In the genomic region with DNA sequence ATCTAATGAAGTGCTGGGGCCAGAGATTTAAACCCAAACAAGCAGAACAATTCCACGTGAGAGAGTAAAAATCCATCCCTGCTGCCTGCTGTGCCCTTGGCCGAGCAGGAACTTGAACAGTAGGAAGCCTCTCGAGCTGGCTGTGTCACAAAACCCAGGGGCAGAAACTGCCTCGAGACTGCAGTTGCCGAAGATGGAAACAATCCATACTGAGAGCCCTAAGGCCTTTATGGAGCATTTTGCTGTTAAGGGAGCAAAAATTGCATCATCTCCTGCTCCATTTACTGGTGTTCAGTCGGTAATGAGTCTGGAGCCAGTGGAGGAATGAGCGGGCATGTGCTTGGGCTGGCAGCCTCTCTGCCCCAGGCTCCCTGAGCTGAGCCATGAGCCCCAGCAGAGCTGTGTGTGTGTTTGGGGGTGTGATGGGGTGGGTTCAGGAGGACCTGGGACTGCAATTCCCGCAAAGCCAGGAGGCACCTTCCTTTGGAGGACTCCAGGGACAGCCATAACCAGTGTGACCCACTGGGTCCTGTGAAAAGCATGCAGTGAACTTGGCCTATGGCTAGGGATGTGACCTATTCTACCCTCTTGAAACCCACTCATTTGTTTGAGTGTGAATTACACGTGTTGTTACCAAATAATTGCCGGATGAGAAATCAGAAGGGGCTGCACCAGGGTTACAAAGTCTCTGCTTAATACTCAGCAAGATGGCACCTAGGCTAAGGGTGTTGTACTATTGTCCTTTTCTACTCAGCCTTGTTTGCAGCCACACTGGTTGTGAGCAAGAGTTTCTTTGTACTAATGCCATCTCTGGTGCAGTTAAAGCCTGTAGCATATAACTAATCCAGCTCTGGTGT, we compare ENCODE assay signal across 1 cellular context.
TF ChIP-seq lines count a peak whose summit lies in the region.

No MANE protein-coding gene starts in this region.

TF ChIP-seq in HEK293, 187 proteins besides CTCF, POLR2A, EP300 and RAD21 (continued from another document):
- TF ChIP-seq, protein P1, sequence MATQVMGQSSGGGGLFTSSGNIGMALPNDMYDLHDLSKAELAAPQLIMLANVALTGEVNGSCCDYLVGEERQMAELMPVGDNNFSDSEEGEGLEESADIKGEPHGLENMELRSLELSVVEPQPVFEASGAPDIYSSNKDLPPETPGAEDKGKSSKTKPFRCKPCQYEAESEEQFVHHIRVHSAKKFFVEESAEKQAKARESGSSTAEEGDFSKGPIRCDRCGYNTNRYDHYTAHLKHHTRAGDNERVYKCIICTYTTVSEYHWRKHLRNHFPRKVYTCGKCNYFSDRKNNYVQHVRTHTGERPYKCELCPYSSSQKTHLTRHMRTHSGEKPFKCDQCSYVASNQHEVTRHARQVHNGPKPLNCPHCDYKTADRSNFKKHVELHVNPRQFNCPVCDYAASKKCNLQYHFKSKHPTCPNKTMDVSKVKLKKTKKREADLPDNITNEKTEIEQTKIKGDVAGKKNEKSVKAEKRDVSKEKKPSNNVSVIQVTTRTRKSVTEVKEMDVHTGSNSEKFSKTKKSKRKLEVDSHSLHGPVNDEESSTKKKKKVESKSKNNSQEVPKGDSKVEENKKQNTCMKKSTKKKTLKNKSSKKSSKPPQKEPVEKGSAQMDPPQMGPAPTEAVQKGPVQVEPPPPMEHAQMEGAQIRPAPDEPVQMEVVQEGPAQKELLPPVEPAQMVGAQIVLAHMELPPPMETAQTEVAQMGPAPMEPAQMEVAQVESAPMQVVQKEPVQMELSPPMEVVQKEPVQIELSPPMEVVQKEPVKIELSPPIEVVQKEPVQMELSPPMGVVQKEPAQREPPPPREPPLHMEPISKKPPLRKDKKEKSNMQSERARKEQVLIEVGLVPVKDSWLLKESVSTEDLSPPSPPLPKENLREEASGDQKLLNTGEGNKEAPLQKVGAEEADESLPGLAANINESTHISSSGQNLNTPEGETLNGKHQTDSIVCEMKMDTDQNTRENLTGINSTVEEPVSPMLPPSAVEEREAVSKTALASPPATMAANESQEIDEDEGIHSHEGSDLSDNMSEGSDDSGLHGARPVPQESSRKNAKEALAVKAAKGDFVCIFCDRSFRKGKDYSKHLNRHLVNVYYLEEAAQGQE (tag by site-specific recombination; IDR thresholded peaks at IDR 0.05), result no peak
- no peak for TF ChIP-seq ZNF830 (tag by site-specific recombination; IDR thresholded peaks at IDR 0.05; ENCODE audit: low read depth)
- TF ChIP-seq ZBTB20 (tag by site-specific recombination; IDR thresholded peaks at IDR 0.05), result no peak
- TF ChIP-seq ZNF24 (tag by site-specific recombination; IDR thresholded peaks at IDR 0.05), result 0 out of 2 replicates have a peak, but pooled peaks have one; percentile 44
- no peak for TF ChIP-seq ZNF157 (tag by site-specific recombination; IDR thresholded peaks at IDR 0.05)
- TF ChIP-seq, protein P2, sequence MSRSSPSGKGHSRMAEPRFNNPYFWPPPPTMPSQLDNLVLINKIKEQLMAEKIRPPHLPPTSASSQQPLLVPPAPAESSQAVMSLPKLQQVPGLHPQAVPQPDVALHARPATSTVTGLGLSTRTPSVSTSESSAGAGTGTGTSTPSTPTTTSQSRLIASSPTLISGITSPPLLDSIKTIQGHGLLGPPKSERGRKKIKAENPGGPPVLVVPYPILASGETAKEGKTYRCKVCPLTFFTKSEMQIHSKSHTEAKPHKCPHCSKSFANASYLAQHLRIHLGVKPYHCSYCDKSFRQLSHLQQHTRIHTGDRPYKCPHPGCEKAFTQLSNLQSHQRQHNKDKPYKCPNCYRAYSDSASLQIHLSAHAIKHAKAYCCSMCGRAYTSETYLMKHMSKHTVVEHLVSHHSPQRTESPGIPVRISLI (tag by site-specific recombination; IDR thresholded peaks at IDR 0.05), result no peak
- TF ChIP-seq ZIC2 (tag by site-specific recombination; IDR thresholded peaks at IDR 0.05), result peak; percentile 93
- TF ChIP-seq, protein P3, sequence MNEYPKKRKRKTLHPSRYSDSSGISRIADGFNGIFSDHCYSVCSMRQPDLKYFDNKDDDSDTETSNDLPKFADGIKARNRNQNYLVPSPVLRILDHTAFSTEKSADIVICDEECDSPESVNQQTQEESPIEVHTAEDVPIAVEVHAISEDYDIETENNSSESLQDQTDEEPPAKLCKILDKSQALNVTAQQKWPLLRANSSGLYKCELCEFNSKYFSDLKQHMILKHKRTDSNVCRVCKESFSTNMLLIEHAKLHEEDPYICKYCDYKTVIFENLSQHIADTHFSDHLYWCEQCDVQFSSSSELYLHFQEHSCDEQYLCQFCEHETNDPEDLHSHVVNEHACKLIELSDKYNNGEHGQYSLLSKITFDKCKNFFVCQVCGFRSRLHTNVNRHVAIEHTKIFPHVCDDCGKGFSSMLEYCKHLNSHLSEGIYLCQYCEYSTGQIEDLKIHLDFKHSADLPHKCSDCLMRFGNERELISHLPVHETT (tag by site-specific recombination; IDR thresholded peaks at IDR 0.05), result no peak
- no peak for TF ChIP-seq ZNF341 (tag by site-specific recombination; IDR thresholded peaks at IDR 0.05; ENCODE audit: low read depth)
- TF ChIP-seq, protein P4, sequence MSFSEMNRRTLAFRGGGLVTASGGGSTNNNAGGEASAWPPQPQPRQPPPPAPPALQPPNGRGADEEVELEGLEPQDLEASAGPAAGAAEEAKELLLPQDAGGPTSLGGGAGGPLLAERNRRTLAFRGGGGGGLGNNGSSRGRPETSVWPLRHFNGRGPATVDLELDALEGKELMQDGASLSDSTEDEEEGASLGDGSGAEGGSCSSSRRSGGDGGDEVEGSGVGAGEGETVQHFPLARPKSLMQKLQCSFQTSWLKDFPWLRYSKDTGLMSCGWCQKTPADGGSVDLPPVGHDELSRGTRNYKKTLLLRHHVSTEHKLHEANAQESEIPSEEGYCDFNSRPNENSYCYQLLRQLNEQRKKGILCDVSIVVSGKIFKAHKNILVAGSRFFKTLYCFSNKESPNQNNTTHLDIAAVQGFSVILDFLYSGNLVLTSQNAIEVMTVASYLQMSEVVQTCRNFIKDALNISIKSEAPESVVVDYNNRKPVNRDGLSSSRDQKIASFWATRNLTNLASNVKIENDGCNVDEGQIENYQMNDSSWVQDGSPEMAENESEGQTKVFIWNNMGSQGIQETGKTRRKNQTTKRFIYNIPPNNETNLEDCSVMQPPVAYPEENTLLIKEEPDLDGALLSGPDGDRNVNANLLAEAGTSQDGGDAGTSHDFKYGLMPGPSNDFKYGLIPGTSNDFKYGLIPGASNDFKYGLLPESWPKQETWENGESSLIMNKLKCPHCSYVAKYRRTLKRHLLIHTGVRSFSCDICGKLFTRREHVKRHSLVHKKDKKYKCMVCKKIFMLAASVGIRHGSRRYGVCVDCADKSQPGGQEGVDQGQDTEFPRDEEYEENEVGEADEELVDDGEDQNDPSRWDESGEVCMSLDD (tag by site-specific recombination; IDR thresholded peaks at IDR 0.05), result no peak
- TF ChIP-seq, protein P5, sequence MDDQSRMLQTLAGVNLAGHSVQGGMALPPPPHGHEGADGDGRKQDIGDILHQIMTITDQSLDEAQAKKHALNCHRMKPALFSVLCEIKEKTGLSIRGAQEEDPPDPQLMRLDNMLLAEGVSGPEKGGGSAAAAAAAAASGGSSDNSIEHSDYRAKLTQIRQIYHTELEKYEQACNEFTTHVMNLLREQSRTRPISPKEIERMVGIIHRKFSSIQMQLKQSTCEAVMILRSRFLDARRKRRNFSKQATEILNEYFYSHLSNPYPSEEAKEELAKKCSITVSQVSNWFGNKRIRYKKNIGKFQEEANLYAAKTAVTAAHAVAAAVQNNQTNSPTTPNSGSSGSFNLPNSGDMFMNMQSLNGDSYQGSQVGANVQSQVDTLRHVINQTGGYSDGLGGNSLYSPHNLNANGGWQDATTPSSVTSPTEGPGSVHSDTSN (CRISPR knock-in tag; IDR thresholded peaks at IDR 0.05), result no peak
- no peak for TF ChIP-seq ZNF394 (tag by site-specific recombination; IDR thresholded peaks at IDR 0.05; ENCODE audit: borderline replicate concordance)
- TF ChIP-seq ZNF707 (tag by site-specific recombination; IDR thresholded peaks at IDR 0.05), result no peak
- TF ChIP-seq, protein P6, sequence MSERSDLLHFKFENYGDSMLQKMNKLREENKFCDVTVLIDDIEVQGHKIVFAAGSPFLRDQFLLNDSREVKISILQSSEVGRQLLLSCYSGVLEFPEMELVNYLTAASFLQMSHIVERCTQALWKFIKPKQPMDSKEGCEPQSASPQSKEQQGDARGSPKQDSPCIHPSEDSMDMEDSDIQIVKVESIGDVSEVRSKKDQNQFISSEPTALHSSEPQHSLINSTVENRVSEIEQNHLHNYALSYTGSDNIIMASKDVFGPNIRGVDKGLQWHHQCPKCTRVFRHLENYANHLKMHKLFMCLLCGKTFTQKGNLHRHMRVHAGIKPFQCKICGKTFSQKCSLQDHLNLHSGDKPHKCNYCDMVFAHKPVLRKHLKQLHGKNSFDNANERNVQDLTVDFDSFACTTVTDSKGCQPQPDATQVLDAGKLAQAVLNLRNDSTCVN (tag by site-specific recombination; optimal IDR thresholded peaks at IDR 0.05), result no peak
- TF ChIP-seq ZNF140 (tag by site-specific recombination; IDR thresholded peaks at IDR 0.05), result no peak
- TF ChIP-seq ZNF837 (tag by site-specific recombination; IDR thresholded peaks at IDR 0.05), result no peak
- no peak for TF ChIP-seq ZNF311 (tag by site-specific recombination; IDR thresholded peaks at IDR 0.05; ENCODE audit: borderline replicate concordance)
